In the genomic region with DNA sequence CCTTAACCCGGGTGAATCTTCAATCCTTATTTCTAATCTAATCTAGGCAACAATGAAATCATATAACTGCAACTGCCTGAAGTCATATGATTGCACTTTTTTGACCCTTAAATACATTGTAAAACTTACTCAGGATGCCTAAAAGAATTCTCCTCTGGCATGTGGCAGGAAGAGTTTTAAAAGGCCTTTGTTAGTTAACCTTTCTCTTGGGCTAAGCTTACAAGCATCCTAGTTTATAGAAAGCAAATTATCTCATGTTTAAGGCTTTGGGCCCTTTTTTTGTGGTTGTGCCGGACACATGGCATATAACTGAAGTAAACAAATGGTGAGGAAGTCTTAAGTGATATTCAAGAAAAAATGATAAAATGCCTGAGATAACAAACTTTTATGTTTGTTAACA, we compare ENCODE assay signal across 1 cellular context.
TF ChIP-seq lines count a peak whose summit lies in the region.

No MANE protein-coding gene starts in this region.

TF ChIP-seq in endothelial cell of umbilical vein, 7 proteins besides CTCF, POLR2A, EP300 and RAD21:
- TF ChIP-seq EZH2 (IDR thresholded peaks at IDR 0.05; ENCODE audit: borderline replicate concordance, low read depth, low read length, severe bottlenecking) = no peak
- TF ChIP-seq FOS (IDR thresholded peaks at IDR 0.05; ENCODE audit: borderline replicate concordance, insufficient read depth, low read length) = no peak
- TF ChIP-seq MAX (IDR thresholded peaks at IDR 0.05; ENCODE audit: insufficient read depth, insufficient read length) = no peak
- TF ChIP-seq POLR2AphosphoS5 (IDR thresholded peaks at IDR 0.05; ENCODE audit: insufficient read depth, low read depth, low read length) = no peak
- TF ChIP-seq GATA2 (IDR thresholded peaks at IDR 0.05; ENCODE audit: insufficient read depth, insufficient read length, low read depth, low read length) = no peak
- no peak for TF ChIP-seq JUN (IDR thresholded peaks at IDR 0.05; ENCODE audit: borderline replicate concordance, insufficient read depth, insufficient read length, low read depth)
- TF ChIP-seq MYC (IDR thresholded peaks at IDR 0.05; ENCODE audit: low read depth, low read length) = no peak
